ENCODE assay signal across 14 cellular contexts in genomic region chr6:44177691-44178423, GRCh38. TPM values are rescaled to one million over a fixed set of nuclear protein-coding genes. Genes with fewer than 3 reads are reported as not detected.
DNase-seq lines count a peak whose midpoint lies in the region; ATAC-seq lines count a peak whose summit lies in the region.
"Had no signal": no experiment of that assay in that cellular context is flagged by ENCODE, and none has a peak within 500 bp of the region (broad histone marks: within the 10 kb centered on the region; RNA-seq: fewer than 3 reads in every experiment).

No MANE protein-coding gene starts in this region.

- peak overlapping the region in 1 of 2 donors; percentile 60 for H3K27ac Mint-ChIP-seq in stimulated activated naive CD8-positive, alpha-beta T cell treated with anti-CD3 and anti-CD28 coated beads, Interleukin-15, amount 100 ng/mL, for 72 hours
- H3K27ac Mint-ChIP-seq in naive B cell: peak overlapping the region in 4 of 6 donors; percentile 41 to 97 (median 78)

- ATAC-seq in stimulated activated naive CD8-positive, alpha-beta T cell treated with anti-CD3 and anti-CD28 coated beads, Interleukin-15, amount 100 ng/mL, for 72 hours: no peak
- ATAC-seq in stimulated activated naive CD8-positive, alpha-beta T cell treated with anti-CD3 and anti-CD28 coated beads, Interleukin-15, Interleukin-2, amounts not matched to agents 100 U/mL and 50 U/mL, for 24 hours: no peak
- ATAC-seq in naive B cell (ENCODE audit: low read depth in 2 of 2) (no peak), HG02610 (IDR thresholded peaks at IDR 0.05; ENCODE audit: unreplicated experiment) (no peak), GM19463 (IDR thresholded peaks at IDR 0.05; ENCODE audit: unreplicated experiment) (no peak), GM21619 (IDR thresholded peaks at IDR 0.05; ENCODE audit: unreplicated experiment) (no peak)
- ATAC-seq: HCT116 had no signal

- H3K4me1 Mint-ChIP-seq in stimulated activated naive CD8-positive, alpha-beta T cell treated with anti-CD3 and anti-CD28 coated beads, Interleukin-15, amount 100 ng/mL, for 72 hours: peaks cover 21% of the 10 kb centered on the region
- H3K4me1 Mint-ChIP-seq in naive B cell: peaks cover 11 to 20% (median 19%) of the 10 kb centered on the region in 3 donors

- H3K36me3 Mint-ChIP-seq in naive B cell: no peaks in the 10 kb centered on the region

- peaks cover 13% of the 10 kb centered on the region for H3K27me3 Mint-ChIP-seq in stimulated activated naive CD8-positive, alpha-beta T cell treated with anti-CD3 and anti-CD28 coated beads, Interleukin-15, amount 100 ng/mL, for 72 hours
- peaks cover 0 to 27% (median 8%) of the 10 kb centered on the region in 3 donors for H3K27me3 Mint-ChIP-seq in naive B cell

- peak overlapping the region; percentile 46 to 67 for H3K4me3 Mint-ChIP-seq in stimulated activated naive CD8-positive, alpha-beta T cell treated with anti-CD3 and anti-CD28 coated beads, Interleukin-15, amount 100 ng/mL, for 72 hours
- peak overlapping the region in 7 of 8 donors; percentile 56 to 80 (median 68) for H3K4me3 Mint-ChIP-seq in naive B cell

- DNase-seq in stimulated activated naive CD8-positive, alpha-beta T cell treated with anti-CD3 and anti-CD28 coated beads, Interleukin-15, amount 100 ng/mL, for 72 hours: no peak
- DNase-seq in stimulated activated naive CD8-positive, alpha-beta T cell treated with anti-CD3 and anti-CD28 coated beads, Interleukin-15, Interleukin-2, amounts not matched to agents 100 U/mL and 50 U/mL, for 24 hours: no peak
- peak; percentile 63 for DNase-seq in fibroblast of gingiva (ENCODE audit: low read depth)
- no peak for DNase-seq in naive B cell
- DNase-seq in NCI-H1694 (lab: John Stamatoyannopoulos, UW): no peak
- DNase-seq: activated CD4-positive, CD25-positive, alpha-beta regulatory T cell; AML-193; kidney glomerular epithelial cell; NCI-H748 treated with DMSO at 0.1 percent for 48 hours; stimulated activated CD4-positive, alpha-beta T cell treated with anti-CD3 and anti-CD28 coated beads, Interleukin-4, amount 100 ng/mL, for 4 hours had no signal

- no peaks in the 10 kb centered on the region for H3K9me3 Mint-ChIP-seq in stimulated activated naive CD8-positive, alpha-beta T cell treated with anti-CD3 and anti-CD28 coated beads, Interleukin-15, amount 100 ng/mL, for 72 hours
- H3K9me3 Mint-ChIP-seq in naive B cell: no peaks in the 10 kb centered on the region

RNA-seq across cellular contexts. Expression of gene CAPN11, which starts 19.2 kb away (rescaled TPM):
- polyA plus RNA-seq in naive B cell (ENCODE audit: low read depth in 6 of 6): not detected

RNA-seq across cellular contexts. Expression of gene MYMX, which starts 38.9 kb away (rescaled TPM):
- not detected for polyA plus RNA-seq in naive B cell (ENCODE audit: low read depth in 6 of 6)

RNA-seq across cellular contexts. Expression of gene SLC29A1, which starts 45.5 kb away (rescaled TPM):
- 1 to 10 TPM in 3 of 6 donors, under 1 TPM in 3; 0.15 to 3.1 (median 0.99) TPM for polyA plus RNA-seq in naive B cell (ENCODE audit: low read depth in 6 of 6)

RNA-seq across cellular contexts. Expression of gene TMEM63B, which starts 50.5 kb away (rescaled TPM):
- polyA plus RNA-seq in naive B cell (ENCODE audit: low read depth in 6 of 6): 1 to 10 TPM in 1 of 6 donors, under 1 TPM in 4, not detected in 1; 0.38 to 1.6 (median 0.50) TPM

RNA-seq across cellular contexts. Expression of gene MRPL14, which starts 50.6 kb away (rescaled TPM):
- 10 to 100 TPM; 68.2 to 99.9 (median 85.0) TPM for polyA plus RNA-seq in naive B cell (ENCODE audit: low read depth in 6 of 6)
